In genomic region chr5:132865668-132866341, GRCh38 we compare ENCODE assay signal across 8 cellular contexts. TPM values are rescaled to one million over a fixed set of nuclear protein-coding genes. Genes with fewer than 3 reads are reported as not detected.
DNase-seq lines count a peak whose midpoint lies in the region; ATAC-seq and TF ChIP-seq lines count a peak whose summit lies in the region.

No MANE protein-coding gene starts in this region.

- peaks cover 4% of the 10 kb centered on the region for H3K79me1 ChIP-seq in mesenchymal stem cell (replicated peaks; ENCODE audit: low read length, poor library complexity, severe bottlenecking)

- H3K4me2 ChIP-seq in mesenchymal stem cell (ENCODE audit: low read length, poor library complexity, severe bottlenecking) = peak overlapping the region; percentile 77

- H3K27me3 Mint-ChIP-seq in activated CD8-positive, alpha-beta memory T cell treated with anti-CD3 and anti-CD28 coated beads, Interleukin-2, amount 10 ng/mL, durations not matched to agents 7 days and 5 days = peaks cover 5% of the 10 kb centered on the region

- H3K4me3 ChIP-seq in breast epithelium (peak overlapping the region; percentile 76 to 96 (median 80)), mesenchymal stem cell (ENCODE audit: insufficient read depth in 1 of 2, low read depth in 1 of 2, low read length in 2 of 2) (peak overlapping the region; percentile 85 to 97), urinary bladder (ENCODE audit: low read depth, low read length) (peak overlapping the region; percentile 74)

- CTCF ChIA-PET in activated CD8-positive, alpha-beta memory T cell treated with anti-CD3 and anti-CD28 coated beads, Interleukin-2, amount 10 ng/mL, durations not matched to agents 7 days and 5 days (lab: Charles Lee) = interaction anchor here (0.9 to 4.5 kb wide), 7 partner anchors 12 to 46 kb away, joined by 3 to 19 read pairs (median 5); partner anchors contain the start of gene SHROOM1

- peak overlapping the region; percentile 87 for H2AFZ ChIP-seq in mesenchymal stem cell (ENCODE audit: low read depth, low read length)

- no peak overlapping the region for H3K23ac ChIP-seq in mesenchymal stem cell (ENCODE audit: low read length in 2 of 2)

- intact Hi-C loops in breast epithelium (cut with DNase I; ENCODE audit: low total_unique reads) = loop anchor here (1.0 kb wide), 2 partner anchors 13 to 37 kb away; no protein-coding TSS in a partner anchor

- H3K27me3 ChIP-seq in breast epithelium (no peaks in the 10 kb centered on the region), mesenchymal stem cell (ENCODE audit: control insufficient read depth in 1 of 2, insufficient read depth in 1 of 2, low read length in 2 of 2) (no peaks in the 10 kb centered on the region)

- DNase-seq in activated CD8-positive, alpha-beta memory T cell treated with anti-CD3 and anti-CD28 coated beads, Interleukin-2, amount 10 ng/mL, durations not matched to agents 7 days and 5 days = no peak
- DNase-seq in activated CD8-positive, alpha-beta memory T cell treated with anti-CD3 and anti-CD28 coated beads, Interleukin-2, amount 50 U/mL, for 48 hours = no peak
- DNase-seq in breast epithelium (ENCODE audit: low spot score in 2 of 2) (no peak), mesenchymal stem cell (no peak), COLO668 (lab: John Stamatoyannopoulos, UW; ENCODE audit: unreplicated experiment) (no peak), DMS79 treated with DMSO at 0.1 percent for 48 hours (lab: John Stamatoyannopoulos, UW) (no peak)

- H4K8ac ChIP-seq in mesenchymal stem cell (ENCODE audit: low read length) = peak overlapping the region; percentile 86

- H3K9me3 ChIP-seq in breast epithelium (no peaks in the 10 kb centered on the region), mesenchymal stem cell (ENCODE audit: control insufficient read depth, low read length) (no peaks in the 10 kb centered on the region)

- peak overlapping the region; percentile 81 to 86 for H3K18ac ChIP-seq in mesenchymal stem cell (ENCODE audit: low read depth in 1 of 2, low read length in 2 of 2)

- peak overlapping the region; percentile 99 for H3K27ac Mint-ChIP-seq in activated CD8-positive, alpha-beta memory T cell treated with anti-CD3 and anti-CD28 coated beads, Interleukin-2, amount 10 ng/mL, durations not matched to agents 7 days and 5 days

- 49% methylated on average over 30 of the region's 30 CpGs for WGBS in mesenchymal stem cell
- WGBS in urinary bladder = 29% methylated on average over 30 of the region's 30 CpGs

- H2BK5ac ChIP-seq in mesenchymal stem cell (ENCODE audit: low read depth, low read length, poor library complexity, severe bottlenecking) = no peak overlapping the region

- peak overlapping the region in 1 of 2 experiments; percentile 64 for H3K14ac ChIP-seq in mesenchymal stem cell (ENCODE audit: low read length in 2 of 2)

- H4K91ac ChIP-seq in mesenchymal stem cell (ENCODE audit: low read length) = peak overlapping the region; percentile 5

- H3K36me3 ChIP-seq in breast epithelium (no peaks in the 10 kb centered on the region), mesenchymal stem cell (ENCODE audit: control insufficient read depth in 1 of 2, insufficient read depth in 2 of 2, low read depth in 1 of 2, low read length in 2 of 2) (peaks cover 12 to 29% of the 10 kb centered on the region in 2 experiments), urinary bladder (ENCODE audit: insufficient read depth) (peaks cover 4% of the 10 kb centered on the region)

- peaks cover 0 to 9% of the 10 kb centered on the region in 2 donors for H3K4me1 ChIP-seq in breast epithelium
- H3K4me1 ChIP-seq in mesenchymal stem cell (ENCODE audit: control insufficient read depth, insufficient read depth, low read depth, low read length) = peaks cover 6% of the 10 kb centered on the region
- H3K4me1 ChIP-seq in urinary bladder (ENCODE audit: insufficient read depth) = no peaks in the 10 kb centered on the region

- peak overlapping the region; percentile 93 for H3K4me3 Mint-ChIP-seq in activated CD8-positive, alpha-beta memory T cell treated with anti-CD3 and anti-CD28 coated beads, Interleukin-2, amount 10 ng/mL, durations not matched to agents 7 days and 5 days

- H2AK5ac ChIP-seq in mesenchymal stem cell (ENCODE audit: low read length, severe bottlenecking) = no peak overlapping the region

- TF ChIP-seq POLR2A in breast epithelium (IDR thresholded peaks at IDR 0.05) = no peak

- H3K4me1 Mint-ChIP-seq in activated CD8-positive, alpha-beta memory T cell treated with anti-CD3 and anti-CD28 coated beads, Interleukin-2, amount 10 ng/mL, durations not matched to agents 7 days and 5 days = peaks cover 28% of the 10 kb centered on the region

- no peaks in the 10 kb centered on the region for H3K9me3 Mint-ChIP-seq in activated CD8-positive, alpha-beta memory T cell treated with anti-CD3 and anti-CD28 coated beads, Interleukin-2, amount 10 ng/mL, durations not matched to agents 7 days and 5 days (ENCODE audit: low read depth)

- peaks cover 15% of the 10 kb centered on the region for H3K36me3 Mint-ChIP-seq in activated CD8-positive, alpha-beta memory T cell treated with anti-CD3 and anti-CD28 coated beads, Interleukin-2, amount 10 ng/mL, durations not matched to agents 7 days and 5 days

- TF ChIP-seq CTCF in breast epithelium (IDR thresholded peaks at IDR 0.05) = no peak

- peak; percentile 38 for ATAC-seq in activated CD8-positive, alpha-beta memory T cell treated with anti-CD3 and anti-CD28 coated beads, Interleukin-2, amount 10 ng/mL, durations not matched to agents 7 days and 5 days
- peak; percentile 21 for ATAC-seq in HG03521 (IDR thresholded peaks at IDR 0.05; ENCODE audit: unreplicated experiment)

- H2BK120ac ChIP-seq in mesenchymal stem cell (ENCODE audit: low read depth, low read length) = peak overlapping the region; percentile 40

- H3K9ac ChIP-seq in mesenchymal stem cell (ENCODE audit: low read length) = peak overlapping the region; percentile 98

- peak overlapping the region; percentile 48 to 75 for H3K4ac ChIP-seq in mesenchymal stem cell (ENCODE audit: low read depth in 1 of 2, low read length in 2 of 2)

- H2BK12ac ChIP-seq in mesenchymal stem cell (ENCODE audit: low read length in 2 of 2) = no peak overlapping the region

- peak overlapping the region; percentile 95 for H3K27ac ChIP-seq in breast epithelium
- H3K27ac ChIP-seq in mesenchymal stem cell (ENCODE audit: low read length, poor library complexity, severe bottlenecking) = peak overlapping the region; percentile 60
- peak overlapping the region; percentile 97 for H3K27ac ChIP-seq in urinary bladder (ENCODE audit: low read depth)

- H2BK15ac ChIP-seq in mesenchymal stem cell (ENCODE audit: low read depth, poor library complexity, severe bottlenecking) = no peak overlapping the region

RNA-seq across cellular contexts. Expression of gene GDF9, which starts 0.5 kb away (rescaled TPM):
- total RNA-seq in activated CD8-positive, alpha-beta memory T cell treated with anti-CD3 and anti-CD28 coated beads, Interleukin-2, amount 10 ng/mL, durations not matched to agents 7 days and 5 days = under 1 TPM; 0.26 to 0.67 TPM
- total RNA-seq in breast epithelium = under 1 TPM; 0.33 to 0.64 (median 0.44) TPM
- polyA plus RNA-seq in mesenchymal stem cell (2013, experiment 1 of 2) = 0.01 TPM
- polyA plus RNA-seq in mesenchymal stem cell (2013, experiment 2 of 2) = 0.08 TPM
- 0.26 TPM for total RNA-seq in urinary bladder
- polyA plus RNA-seq in urinary bladder = 0.65 TPM

RNA-seq across cellular contexts. Expression of gene UQCRQ, which starts 0.6 kb away (rescaled TPM):
- total RNA-seq in activated CD8-positive, alpha-beta memory T cell treated with anti-CD3 and anti-CD28 coated beads, Interleukin-2, amount 10 ng/mL, durations not matched to agents 7 days and 5 days = 100 to 1,000 TPM; 344 to 446 TPM
- total RNA-seq in breast epithelium (100 to 1,000 TPM; 106 to 184 (median 150) TPM), urinary bladder (85.7 TPM)
- polyA plus RNA-seq in mesenchymal stem cell (2013, experiment 1 of 2) = 773 TPM
- 885 TPM for polyA plus RNA-seq in mesenchymal stem cell (2013, experiment 2 of 2)
- 257 TPM for polyA plus RNA-seq in urinary bladder

RNA-seq across cellular contexts. Expression of gene LEAP2, which starts 7.7 kb away (rescaled TPM):
- total RNA-seq in activated CD8-positive, alpha-beta memory T cell treated with anti-CD3 and anti-CD28 coated beads, Interleukin-2, amount 10 ng/mL, durations not matched to agents 7 days and 5 days = 1 to 10 TPM; 2.7 to 6.0 TPM
- total RNA-seq in breast epithelium (1 to 10 TPM in 2 of 3 donors, under 1 TPM in 1; 0.80 to 4.1 (median 2.9) TPM), urinary bladder (3.0 TPM)
- 0.22 TPM for polyA plus RNA-seq in mesenchymal stem cell (2013, experiment 1 of 2)
- 0.15 TPM for polyA plus RNA-seq in mesenchymal stem cell (2013, experiment 2 of 2)
- 5.6 TPM for polyA plus RNA-seq in urinary bladder

RNA-seq across cellular contexts. Expression of gene SHROOM1, which starts 35.4 kb away (rescaled TPM):
- total RNA-seq in activated CD8-positive, alpha-beta memory T cell treated with anti-CD3 and anti-CD28 coated beads, Interleukin-2, amount 10 ng/mL, durations not matched to agents 7 days and 5 days = 10 to 100 TPM in 1 of 2 experiments, 1 to 10 TPM in 1; 4.4 to 11.5 TPM
- total RNA-seq in breast epithelium = 10 to 100 TPM in 1 of 3 donors, 1 to 10 TPM in 2; 2.4 to 12.6 (median 9.5) TPM
- 8.7 TPM for polyA plus RNA-seq in mesenchymal stem cell (2013, experiment 1 of 2)
- polyA plus RNA-seq in mesenchymal stem cell (2013, experiment 2 of 2) = 10.3 TPM
- total RNA-seq in urinary bladder = 7.2 TPM
- 48.3 TPM for polyA plus RNA-seq in urinary bladder

RNA-seq across cellular contexts. Expression of gene SOWAHA, which starts 52.7 kb away (rescaled TPM):
- total RNA-seq in activated CD8-positive, alpha-beta memory T cell treated with anti-CD3 and anti-CD28 coated beads, Interleukin-2, amount 10 ng/mL, durations not matched to agents 7 days and 5 days = under 1 TPM in 1 of 2 experiments, not detected in 1; 0.42 TPM
- total RNA-seq in breast epithelium (1 to 10 TPM in 1 of 3 donors, under 1 TPM in 2; 0.66 to 3.2 (median 0.96) TPM), urinary bladder (0.48 TPM)
- polyA plus RNA-seq in mesenchymal stem cell (2013, experiment 1 of 2) = 0.01 TPM
- polyA plus RNA-seq in mesenchymal stem cell (2013, experiment 2 of 2) = 0.04 TPM
- polyA plus RNA-seq in urinary bladder = 0.65 TPM
